Comparison of ENCODE assay signal across 27 cellular contexts in the genomic region with DNA sequence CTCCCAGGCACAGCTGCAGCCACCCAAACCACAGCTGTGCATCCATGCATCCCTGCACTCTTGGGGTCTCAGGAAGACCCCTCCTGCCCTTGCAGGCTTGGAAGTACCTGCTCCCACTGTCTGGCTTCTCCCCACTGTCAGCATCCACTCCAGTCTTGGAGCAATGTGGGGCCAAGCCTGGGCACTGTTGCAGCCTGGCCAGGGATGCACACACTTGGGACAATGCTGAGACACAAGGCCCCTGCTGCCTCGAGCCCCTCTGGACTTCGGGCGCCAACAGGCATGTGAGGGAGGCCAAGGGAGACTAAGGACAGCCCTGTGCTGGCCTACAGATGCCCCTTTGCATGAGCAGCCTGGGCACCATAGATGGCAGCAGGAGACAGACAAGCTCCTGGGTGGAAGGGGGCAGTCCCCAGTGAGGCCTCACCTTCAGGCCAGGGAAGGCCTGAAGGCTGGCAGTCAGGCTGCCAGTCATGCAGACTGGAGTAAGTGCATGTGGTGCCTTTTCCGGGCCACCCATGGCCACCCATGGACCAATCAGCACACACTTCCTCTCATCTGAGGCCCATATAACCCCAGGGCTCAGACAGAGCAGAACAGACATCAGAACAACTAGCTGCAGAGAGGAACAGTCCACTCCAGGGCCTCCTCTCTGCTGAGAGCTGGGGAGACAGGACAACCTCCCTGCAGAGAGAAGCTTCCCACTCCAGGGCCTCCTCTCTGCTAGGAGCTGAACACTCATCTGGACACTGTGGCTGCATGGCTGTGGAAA.
DNase-seq lines count a peak whose midpoint lies in the region; ATAC-seq, FAIRE-seq and TF ChIP-seq lines count a peak whose summit lies in the region.
"Had no signal": no experiment of that assay in that cellular context is flagged by ENCODE, and none has a peak within 500 bp of the region (broad histone marks: within the 10 kb centered on the region; RNA-seq: fewer than 3 reads in every experiment).

No MANE protein-coding gene starts in this region.

- H3K36me3 Mint-ChIP-seq in activated T-helper 2 cell treated with anti-CD3 and anti-CD28 coated beads, Interferon-gamma antibody, Interleukin-2, Interleukin-4, amounts not matched to agents 10 μg/mL and 5 μg/mL and 100 μg/mL, durations not matched to agents 14 hours and 24 hours and 36 hours (ENCODE audit: low read depth) = no peaks in the 10 kb centered on the region
- H3K36me3 Mint-ChIP-seq: activated naive CD4-positive, alpha-beta T cell treated with anti-CD3 and anti-CD28 coated beads, Interleukin-2, amount 50 U/mL, for 72 hours; IgD-negative memory B cell; naive thymus-derived CD8-positive, alpha-beta T cell had no signal

- no peaks in the 10 kb centered on the region for H3K27me3 ChIP-seq in GM12878 (replicated peaks in 1 of 2; ENCODE audit: control insufficient read depth in 2 of 2, insufficient read depth in 2 of 2, low read length in 1 of 2)
- H3K27me3 ChIP-seq: body of pancreas, esophagus muscularis mucosa, sigmoid colon, thyroid gland had no signal

- in situ Hi-C loops in GM12878 (cut with MboI) = no loop called here

- ATAC-seq in GM12878 = peak; percentile 49
- ATAC-seq in GM21423 (IDR thresholded peaks at IDR 0.05; ENCODE audit: unreplicated experiment) = no peak
- ATAC-seq: activated naive CD4-positive, alpha-beta T cell treated with anti-CD3 and anti-CD28 coated beads, Interleukin-2, amount 50 U/mL, for 72 hours; body of pancreas; pancreas had no signal

- no peak for TF ChIP-seq CTCF in GM12865 (IDR thresholded peaks at IDR 0.05; ENCODE audit: insufficient read depth, low read depth, low read length, missing control alignments)
- no peak for TF ChIP-seq CTCF in GM12878 (IDR thresholded peaks at IDR 0.05 in 2 of 3, conservative IDR thresholded peaks at IDR 0.05 in 1 of 3; ENCODE audit: control insufficient read depth in 2 of 3, extremely low read depth in 1 of 3, insufficient read depth in 1 of 3, low read depth in 3 of 3, low read length in 3 of 3)

- no peaks in the 10 kb centered on the region for H4K20me1 ChIP-seq in GM12878 (ENCODE audit: control insufficient read depth, insufficient read depth)

- POLR2A ChIA-PET in GM12878 (lab: Charles Lee) = no interaction called here

- H3K4me1 ChIP-seq in GM12878 (ENCODE audit: control insufficient read depth, insufficient read depth, low read length) = no peaks in the 10 kb centered on the region
- H3K4me1 ChIP-seq: esophagus muscularis mucosa, pancreas, sigmoid colon, thyroid gland had no signal

- H3K27me3 Mint-ChIP-seq in activated T-helper 2 cell treated with anti-CD3 and anti-CD28 coated beads, Interferon-gamma antibody, Interleukin-2, Interleukin-4, amounts not matched to agents 10 μg/mL and 5 μg/mL and 100 μg/mL, durations not matched to agents 14 hours and 24 hours and 36 hours (ENCODE audit: low read depth) = no peaks in the 10 kb centered on the region
- H3K27me3 Mint-ChIP-seq: CD4-positive, alpha-beta T cell; IgD-negative memory B cell; naive thymus-derived CD8-positive, alpha-beta T cell had no signal

- CTCF ChIA-PET in GM12878 (lab: Yijun Ruan, JAX) = interaction anchor here (1.2 to 4.2 kb wide), 4 partner anchors 12 to 396 kb away, joined by 3 to 26 read pairs (median 3); no protein-coding TSS in a partner anchor

- no peaks in the 10 kb centered on the region for H3K9me3 ChIP-seq in GM12878 (replicated peaks; ENCODE audit: control insufficient read depth, insufficient read depth, low read length)
- H3K9me3 ChIP-seq: body of pancreas, esophagus muscularis mucosa, pancreas, sigmoid colon, thyroid gland had no signal

- H2AFZ ChIP-seq in GM12878 (ENCODE audit: control insufficient read depth, low read depth, low read length) = no peak overlapping the region

- H3K4me2 ChIP-seq in GM12878 (ENCODE audit: control insufficient read depth, insufficient read depth) = no peak overlapping the region

- RAD21 ChIA-PET in GM12878 (lab: Charles Lee; ENCODE audit: unreplicated experiment) = interaction anchor here (1.3 kb wide), 1 partner anchor 396 kb away, joined by 3 read pairs; no protein-coding TSS in a partner anchor

- no peaks in the 10 kb centered on the region for H3K36me3 ChIP-seq in GM12878 (ENCODE audit: control insufficient read depth in 2 of 2, insufficient read depth in 2 of 2, low read length in 1 of 2)
- H3K36me3 ChIP-seq: esophagus muscularis mucosa, pancreas, sigmoid colon, thyroid gland had no signal

- 22% methylated on average over 4 of the region's 4 CpGs for whole genome bisulfite sequencing in GM12878 (ENCODE audit: insufficient coverage, insufficient replicate concordance, low lambda C conversion rate, missing lambda C conversion rate)

- no peak overlapping the region for H3K27ac Mint-ChIP-seq in activated T-helper 2 cell treated with anti-CD3 and anti-CD28 coated beads, Interferon-gamma antibody, Interleukin-2, Interleukin-4, amounts not matched to agents 10 μg/mL and 5 μg/mL and 100 μg/mL, durations not matched to agents 14 hours and 24 hours and 36 hours
- H3K27ac Mint-ChIP-seq: activated naive CD4-positive, alpha-beta T cell treated with anti-CD3 and anti-CD28 coated beads, Interleukin-2, amount 50 U/mL, for 72 hours; CD4-positive, alpha-beta T cell; IgD-negative memory B cell; naive thymus-derived CD8-positive, alpha-beta T cell; T-helper 2 cell treated with Interferon-gamma antibody and Interleukin-4, amounts not matched to agents 5 μg/mL and 100 μg/mL, for 36 hours had no signal

- no peak for TF ChIP-seq POLR2A in GM12878 (IDR thresholded peaks at IDR 0.05; ENCODE audit: low read depth, low read length)

- TF ChIP-seq RAD21 in GM12878 (IDR thresholded peaks at IDR 0.05; ENCODE audit: insufficient read depth, low read depth, low read length) = no peak

- FAIRE-seq in GM12878 (lab: Jason Lieb, UNC) = no peak
- FAIRE-seq: pancreas had no signal

- SMC1A ChIA-PET in GM12878 (lab: Charles Lee; ENCODE audit: uncharacterized antibody, unreplicated experiment) = interaction anchor here (0.9 kb wide), 1 partner anchor 311 kb away, joined by 3 read pairs; no protein-coding TSS in a partner anchor

- no peak overlapping the region for H3K4me3 ChIP-seq in GM12865 (ENCODE audit: low read depth, low read length)
- no peak overlapping the region for H3K4me3 ChIP-seq in GM12878
- H3K4me3 ChIP-seq: body of pancreas, esophagus muscularis mucosa, pancreas, sigmoid colon, thyroid gland had no signal

- intact Hi-C loops in GM12878 (cut with micrococcal nuclease; ENCODE audit: unreplicated experiment) (loop anchor here (10.0 kb wide), 1 partner anchor 203 kb away; no protein-coding TSS in a partner anchor), posterior vena cava (cut with DNase I) (loop anchor here in 1 of 2 donors (5.0 kb wide), 2 partner anchors 310 to 400 kb away; no protein-coding TSS in a partner anchor)
- intact Hi-C loops in activated T-helper 2 cell treated with anti-CD3 and anti-CD28 coated beads, Interferon-gamma antibody, Interleukin-2, Interleukin-4, amounts not matched to agents 10 μg/mL and 5 μg/mL and 100 μg/mL, durations not matched to agents 14 hours and 24 hours and 36 hours (cut with micrococcal nuclease) = no loop called here

- H3K27ac ChIP-seq in GM12878 (ENCODE audit: control insufficient read depth, insufficient read depth) = no peak overlapping the region
- H3K27ac ChIP-seq: body of pancreas, esophagus muscularis mucosa, HL-60, pancreas, sigmoid colon, thyroid gland had no signal

- H3K4me1 Mint-ChIP-seq in activated T-helper 2 cell treated with anti-CD3 and anti-CD28 coated beads, Interferon-gamma antibody, Interleukin-2, Interleukin-4, amounts not matched to agents 10 μg/mL and 5 μg/mL and 100 μg/mL, durations not matched to agents 14 hours and 24 hours and 36 hours (ENCODE audit: low read depth) = no peaks in the 10 kb centered on the region
- H3K4me1 Mint-ChIP-seq: IgD-negative memory B cell; naive thymus-derived CD8-positive, alpha-beta T cell had no signal

- TF ChIP-seq EP300 in GM12878 (IDR thresholded peaks at IDR 0.05; ENCODE audit: borderline replicate concordance in 1 of 2, control insufficient read depth in 1 of 2, low read depth in 2 of 2, low read length in 2 of 2) = no peak

- H3K4me3 Mint-ChIP-seq in activated T-helper 2 cell treated with anti-CD3 and anti-CD28 coated beads, Interferon-gamma antibody, Interleukin-2, Interleukin-4, amounts not matched to agents 10 μg/mL and 5 μg/mL and 100 μg/mL, durations not matched to agents 14 hours and 24 hours and 36 hours (ENCODE audit: low read depth) = no peak overlapping the region
- H3K4me3 Mint-ChIP-seq: activated T-cell treated with anti-CD3 and anti-CD28 coated beads, Interleukin-2, amount 50 U/mL, for 4 hours; CD4-positive, alpha-beta T cell; IgD-negative memory B cell; naive thymus-derived CD8-positive, alpha-beta T cell; T-helper 2 cell treated with Interferon-gamma antibody and Interleukin-4, amounts not matched to agents 5 μg/mL and 100 μg/mL, for 36 hours had no signal

- no peaks in the 10 kb centered on the region for H3K79me2 ChIP-seq in GM12878 (ENCODE audit: control insufficient read depth, insufficient read depth, low read length)

- no peaks in the 10 kb centered on the region for H3K9me3 Mint-ChIP-seq in activated T-helper 2 cell treated with anti-CD3 and anti-CD28 coated beads, Interferon-gamma antibody, Interleukin-2, Interleukin-4, amounts not matched to agents 10 μg/mL and 5 μg/mL and 100 μg/mL, durations not matched to agents 14 hours and 24 hours and 36 hours
- H3K9me3 Mint-ChIP-seq: activated naive CD4-positive, alpha-beta T cell treated with anti-CD3 and anti-CD28 coated beads, Interleukin-2, amount 50 U/mL, for 72 hours; activated T-cell treated with anti-CD3 and anti-CD28 coated beads, Interleukin-2, amount 50 U/mL, for 4 hours; CD4-positive, alpha-beta T cell; T-helper 2 cell treated with Interferon-gamma antibody and Interleukin-4, amounts not matched to agents 5 μg/mL and 100 μg/mL, for 36 hours had no signal

- no peak overlapping the region for H3K9ac ChIP-seq in GM12878 (ENCODE audit: control insufficient read depth, insufficient read depth, low read length)

- no TSS peak for BruUV-seq in GM12878 (replicated peaks; lab: Mats Ljungman, UMichigan)

- DNase-seq in GM12865 (ENCODE audit: low read depth) = peak; percentile 1
- peak; percentile 0 for DNase-seq in MV-4-11 (lab: John Stamatoyannopoulos, UW)
- no peak for DNase-seq in GM12878 (ENCODE audit: low read depth, low spot score)
- DNase-seq in posterior vena cava (ENCODE audit: low spot score) = peak; percentile 59
- no peak for DNase-seq in activated gamma-delta T cell (lab: John Stamatoyannopoulos, UW)
- DNase-seq in activated T-helper 2 cell treated with anti-CD3 and anti-CD28 coated beads, Interferon-gamma antibody, Interleukin-2, Interleukin-4, amounts not matched to agents 10 μg/mL and 5 μg/mL and 100 μg/mL, durations not matched to agents 14 hours and 24 hours and 36 hours (ENCODE audit: low spot score) = no peak
- DNase-seq in SW480 (ENCODE audit: low spot score) = no peak
- DNase-seq: activated CD4-positive, CD25-positive, alpha-beta regulatory T cell treated with anti-CD3 and anti-CD28 coated beads, Interleukin-2, amount 50 U/mL, for 72 hours; activated CD8-positive, alpha-beta memory T cell treated with anti-CD3 and anti-CD28 coated beads for 24 hours; activated T-cell treated with anti-CD3 and anti-CD28 coated beads, Interleukin-2, amount 50 U/mL, for 4 hours; body of pancreas; CD4-positive, alpha-beta T cell; effector CD8-positive, alpha-beta T cell; HCEC 1CT; mesenchymal stem cell; naive thymus-derived CD8-positive, alpha-beta T cell; NCI-H2171 treated with DMSO at 0.1 percent for 48 hours; NCI-H526; pancreas; sigmoid colon; thyroid gland had no signal

Comparison
In these comparisons a context has a peak if more than half of its experiments do, and no peak if none do; other contexts are left out.
1. DNase-seq: peak in GM12865 (single experiment), MV-4-11 (single experiment) and posterior vena cava (single experiment); none in GM12878 (single experiment), activated gamma-delta T cell (single experiment), activated T-helper 2 cell treated with anti-CD3 and anti-CD28 coated beads, Interferon-gamma antibody, Interleukin-2, Interleukin-4, amounts not matched to agents 10 μg/mL and 5 μg/mL and 100 μg/mL, durations not matched to agents 14 hours and 24 hours and 36 hours (single experiment) and SW480 (single experiment).